In the genomic region with DNA sequence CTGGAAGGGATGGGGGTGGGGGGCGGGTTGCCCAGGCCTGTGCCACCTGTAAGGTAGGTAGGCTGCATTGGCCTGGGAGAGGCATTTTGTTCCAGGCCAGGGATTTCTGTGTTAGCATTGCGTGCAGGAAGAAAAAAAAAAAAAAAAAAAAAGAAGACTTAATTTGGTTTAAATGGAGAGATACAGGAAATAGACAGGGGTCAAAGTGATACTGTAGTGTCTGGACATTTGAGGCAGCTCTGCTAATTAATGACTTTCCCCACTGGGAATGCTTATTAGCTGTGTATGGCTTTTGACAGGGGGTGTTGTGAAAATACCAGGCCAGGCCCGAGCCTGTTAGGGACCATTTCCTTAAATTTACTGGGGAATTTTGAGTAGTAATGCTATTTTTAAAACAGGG, we compare ENCODE assay signal across 8 cellular contexts. TPM values are rescaled to one million over a fixed set of nuclear protein-coding genes. Genes with fewer than 3 reads are reported as not detected.
DNase-seq lines count a peak whose midpoint lies in the region; ATAC-seq, FAIRE-seq and TF ChIP-seq lines count a peak whose summit lies in the region.

No MANE protein-coding gene starts in this region.

- H3K4me3 ChIP-seq in AG10803 (ENCODE audit: low read length) (peak overlapping the region; percentile 71), HL-60 (replicated peaks; ENCODE audit: insufficient read depth, low read length) (peak overlapping the region; percentile 51), bronchial epithelial cell (ENCODE audit: low read depth, low read length) (peak overlapping the region; percentile 67)

- H3K27me3 ChIP-seq in HL-60 (ENCODE audit: insufficient read depth, poor library complexity, severe bottlenecking) = no peaks in the 10 kb centered on the region
- no peaks in the 10 kb centered on the region for H3K27me3 ChIP-seq in bronchial epithelial cell (ENCODE audit: control insufficient read depth, insufficient read depth, low read length)

- no peak for DNase-seq in AG10803 (ENCODE audit: low read depth)
- DNase-seq in HL-60 (ENCODE audit: low read depth in 1 of 2, low spot score in 1 of 2) = no peak
- DNase-seq in bronchial epithelial cell (ENCODE audit: low read depth) = no peak
- peak; percentile 2 for DNase-seq in myocyte (ENCODE audit: low read depth)
- DNase-seq in stimulated activated CD4-positive, alpha-beta T cell treated with anti-CD3 and anti-CD28 coated beads, Interleukin-15, amount 100 ng/mL, for 24 hours = no peak

- no peak overlapping the region for H3K27ac ChIP-seq in HL-60 (replicated peaks)

- ATAC-seq in GM21786 (IDR thresholded peaks at IDR 0.05; ENCODE audit: unreplicated experiment) (no peak), GM19351 (IDR thresholded peaks at IDR 0.05; ENCODE audit: unreplicated experiment) (no peak), GM21737 (IDR thresholded peaks at IDR 0.05; ENCODE audit: unreplicated experiment) (no peak)

- H3K36me3 ChIP-seq in bronchial epithelial cell (ENCODE audit: control insufficient read depth, insufficient read depth, low read length) = no peaks in the 10 kb centered on the region

- no peak for FAIRE-seq in bronchial epithelial cell (lab: Jason Lieb, UNC)

- no peak for TF ChIP-seq CTCF in AG10803 (conservative IDR thresholded peaks at IDR 0.05; ENCODE audit: low read length)
- no peak for TF ChIP-seq CTCF in HL-60 (IDR thresholded peaks at IDR 0.05; ENCODE audit: insufficient read depth, low read length)
- no peak for TF ChIP-seq CTCF in bronchial epithelial cell (IDR thresholded peaks at IDR 0.05; ENCODE audit: insufficient read depth, low read length, severe bottlenecking)

RNA-seq across cellular contexts. Expression of gene MAP2K4, which starts 0.9 kb away (rescaled TPM):
- total RNA-seq in bronchial epithelial cell = 27.9 and 29.8 TPM in 2 replicates
- total RNA-seq in myocyte = 34.1 and 39.3 TPM in 2 replicates
- polyA plus RNA-seq in myocyte (2012) = 12.3 TPM

RNA-seq across cellular contexts. Expression of gene ZNF18, which starts 24.3 kb away (rescaled TPM):
- total RNA-seq in bronchial epithelial cell (7.9 and 9.5 TPM in 2 replicates), myocyte (14.3 and 14.4 TPM in 2 replicates)
- polyA plus RNA-seq in myocyte (2012) = 8.8 TPM
